ENCODE assay signal across 1 cellular context in the genomic region with DNA sequence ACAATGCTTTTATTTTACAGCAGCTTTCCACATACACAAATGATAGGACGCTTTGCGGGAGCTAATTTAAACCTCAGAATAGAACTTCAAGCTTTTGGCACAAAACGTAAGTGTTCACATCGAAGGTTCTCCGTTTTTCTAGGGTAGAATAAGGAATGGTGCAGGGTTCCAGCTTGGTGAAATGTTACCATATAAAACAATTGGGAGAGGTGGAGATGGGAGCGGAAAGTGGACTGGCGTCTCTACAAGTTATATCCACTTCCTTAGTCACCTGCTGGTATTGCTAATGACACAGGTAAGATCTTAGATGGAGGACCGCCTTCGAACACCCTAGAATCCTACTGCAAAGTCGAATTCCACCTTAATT.
TF ChIP-seq lines count a peak whose summit lies in the region.

No MANE protein-coding gene starts in this region.

TF ChIP-seq in HCT116, 20 proteins besides CTCF, POLR2A, EP300 and RAD21:
- TF ChIP-seq SRF (IDR thresholded peaks at IDR 0.05; ENCODE audit: low read depth): no peak
- TF ChIP-seq, protein P1, sequence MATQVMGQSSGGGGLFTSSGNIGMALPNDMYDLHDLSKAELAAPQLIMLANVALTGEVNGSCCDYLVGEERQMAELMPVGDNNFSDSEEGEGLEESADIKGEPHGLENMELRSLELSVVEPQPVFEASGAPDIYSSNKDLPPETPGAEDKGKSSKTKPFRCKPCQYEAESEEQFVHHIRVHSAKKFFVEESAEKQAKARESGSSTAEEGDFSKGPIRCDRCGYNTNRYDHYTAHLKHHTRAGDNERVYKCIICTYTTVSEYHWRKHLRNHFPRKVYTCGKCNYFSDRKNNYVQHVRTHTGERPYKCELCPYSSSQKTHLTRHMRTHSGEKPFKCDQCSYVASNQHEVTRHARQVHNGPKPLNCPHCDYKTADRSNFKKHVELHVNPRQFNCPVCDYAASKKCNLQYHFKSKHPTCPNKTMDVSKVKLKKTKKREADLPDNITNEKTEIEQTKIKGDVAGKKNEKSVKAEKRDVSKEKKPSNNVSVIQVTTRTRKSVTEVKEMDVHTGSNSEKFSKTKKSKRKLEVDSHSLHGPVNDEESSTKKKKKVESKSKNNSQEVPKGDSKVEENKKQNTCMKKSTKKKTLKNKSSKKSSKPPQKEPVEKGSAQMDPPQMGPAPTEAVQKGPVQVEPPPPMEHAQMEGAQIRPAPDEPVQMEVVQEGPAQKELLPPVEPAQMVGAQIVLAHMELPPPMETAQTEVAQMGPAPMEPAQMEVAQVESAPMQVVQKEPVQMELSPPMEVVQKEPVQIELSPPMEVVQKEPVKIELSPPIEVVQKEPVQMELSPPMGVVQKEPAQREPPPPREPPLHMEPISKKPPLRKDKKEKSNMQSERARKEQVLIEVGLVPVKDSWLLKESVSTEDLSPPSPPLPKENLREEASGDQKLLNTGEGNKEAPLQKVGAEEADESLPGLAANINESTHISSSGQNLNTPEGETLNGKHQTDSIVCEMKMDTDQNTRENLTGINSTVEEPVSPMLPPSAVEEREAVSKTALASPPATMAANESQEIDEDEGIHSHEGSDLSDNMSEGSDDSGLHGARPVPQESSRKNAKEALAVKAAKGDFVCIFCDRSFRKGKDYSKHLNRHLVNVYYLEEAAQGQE (IDR thresholded peaks at IDR 0.05; ENCODE audit: low read depth): no peak
- TF ChIP-seq ZNF274 (IDR thresholded peaks at IDR 0.05; ENCODE audit: low read depth, low read length): no peak
- no peak for TF ChIP-seq TCF7L2 (IDR thresholded peaks at IDR 0.05; ENCODE audit: borderline replicate concordance, extremely low read depth, insufficient read depth, insufficient read length)
- no peak for TF ChIP-seq JUND (IDR thresholded peaks at IDR 0.05)
- no peak for TF ChIP-seq SP1 (IDR thresholded peaks at IDR 0.05; ENCODE audit: low read depth)
- no peak for TF ChIP-seq EZH2phosphoT487 (IDR thresholded peaks at IDR 0.05; ENCODE audit: borderline replicate concordance)
- TF ChIP-seq, protein P2, sequence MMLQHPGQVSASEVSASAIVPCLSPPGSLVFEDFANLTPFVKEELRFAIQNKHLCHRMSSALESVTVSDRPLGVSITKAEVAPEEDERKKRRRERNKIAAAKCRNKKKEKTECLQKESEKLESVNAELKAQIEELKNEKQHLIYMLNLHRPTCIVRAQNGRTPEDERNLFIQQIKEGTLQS (IDR thresholded peaks at IDR 0.05): no peak
- TF ChIP-seq, protein P3, sequence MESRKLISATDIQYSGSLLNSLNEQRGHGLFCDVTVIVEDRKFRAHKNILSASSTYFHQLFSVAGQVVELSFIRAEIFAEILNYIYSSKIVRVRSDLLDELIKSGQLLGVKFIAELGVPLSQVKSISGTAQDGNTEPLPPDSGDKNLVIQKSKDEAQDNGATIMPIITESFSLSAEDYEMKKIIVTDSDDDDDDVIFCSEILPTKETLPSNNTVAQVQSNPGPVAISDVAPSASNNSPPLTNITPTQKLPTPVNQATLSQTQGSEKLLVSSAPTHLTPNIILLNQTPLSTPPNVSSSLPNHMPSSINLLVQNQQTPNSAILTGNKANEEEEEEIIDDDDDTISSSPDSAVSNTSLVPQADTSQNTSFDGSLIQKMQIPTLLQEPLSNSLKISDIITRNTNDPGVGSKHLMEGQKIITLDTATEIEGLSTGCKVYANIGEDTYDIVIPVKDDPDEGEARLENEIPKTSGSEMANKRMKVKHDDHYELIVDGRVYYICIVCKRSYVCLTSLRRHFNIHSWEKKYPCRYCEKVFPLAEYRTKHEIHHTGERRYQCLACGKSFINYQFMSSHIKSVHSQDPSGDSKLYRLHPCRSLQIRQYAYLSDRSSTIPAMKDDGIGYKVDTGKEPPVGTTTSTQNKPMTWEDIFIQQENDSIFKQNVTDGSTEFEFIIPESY (IDR thresholded peaks at IDR 0.05; ENCODE audit: extremely low read depth, insufficient replicate concordance, low read length): no peak
- TF ChIP-seq FOSL1 (IDR thresholded peaks at IDR 0.05; ENCODE audit: low read depth): no peak
- TF ChIP-seq EZH2 (IDR thresholded peaks at IDR 0.05): no peak
- no peak for TF ChIP-seq MAX (IDR thresholded peaks at IDR 0.05)
- TF ChIP-seq EGR1 (IDR thresholded peaks at IDR 0.05; ENCODE audit: low read depth): no peak
